18 cellular contexts compared by ENCODE assay signal in genomic region chr4:143555676-143556075, GRCh38. TPM values are rescaled to one million over a fixed set of nuclear protein-coding genes. Genes with fewer than 3 reads are reported as not detected.
A peak's percentile ranks its signal among the peaks of the same experiment; 100 is the strongest.
DNase-seq lines count a peak whose midpoint lies in the region; ATAC-seq, FAIRE-seq and TF ChIP-seq lines count a peak whose summit lies in the region.
"Had no signal": no experiment of that assay in that cellular context is flagged by ENCODE, and none has a peak within 500 bp of the region (broad histone marks: within the 10 kb centered on the region; RNA-seq: fewer than 3 reads in every experiment).

No MANE protein-coding gene starts in this region.

- H2BK12ac ChIP-seq in trophoblast cell (ENCODE audit: low read length) = no peak overlapping the region

- CTCF ChIA-PET in IMR-90 (lab: Yijun Ruan, JAX) (interaction anchor here (0.6 kb wide), 1 partner anchor 196 kb away, joined by 3 read pairs; no protein-coding TSS in a partner anchor), mammary epithelial cell (lab: Charles Lee; ENCODE audit: low non-redundant PET) (no interaction called here)

- intact Hi-C loops in IMR-90 (cut with micrococcal nuclease) (no loop called here), mammary epithelial cell (cut with micrococcal nuclease) (loop anchor here (10.0 kb wide), 1 partner anchor 349 kb away; the partner anchor contains the start of gene GYPE)

- ATAC-seq in IMR-90 (ENCODE audit: low read depth) (no peak), GM19463 (IDR thresholded peaks at IDR 0.05; ENCODE audit: unreplicated experiment) (no peak)

- POLR2A ChIA-PET in IMR-90 (lab: Charles Lee; ENCODE audit: unreplicated experiment) = no interaction called here

- H3K18ac ChIP-seq in IMR-90 (ENCODE audit: low read depth, low read length) = no peak overlapping the region
- no peak overlapping the region for H3K18ac ChIP-seq in trophoblast cell (ENCODE audit: low read length)

- H2AK9ac ChIP-seq in IMR-90 (replicated peaks; ENCODE audit: low read depth, low read length, poor library complexity) = no peak overlapping the region

- H3K79me2 ChIP-seq in mammary epithelial cell (ENCODE audit: insufficient read depth, low read length) (peaks cover 2% of the 10 kb centered on the region), trophoblast cell (ENCODE audit: control insufficient read depth, insufficient read depth, low read length, poor library complexity) (no peaks in the 10 kb centered on the region)

- H3K27ac ChIP-seq in IMR-90 (ENCODE audit: insufficient read depth, low read length) = no peak overlapping the region
- no peak overlapping the region for H3K27ac ChIP-seq in mammary epithelial cell (ENCODE audit: insufficient read depth, low read depth, low read length)
- H3K27ac ChIP-seq in trophoblast cell (ENCODE audit: low read depth, low read length) = no peak overlapping the region
- H3K27ac ChIP-seq: BLaER1 treated with 17β-estradiol and CSF1 and Interleukin-3, amounts not matched to agents 10 nM and 100 nM; GM23248; HL-60; PC-9 had no signal

- H3K9ac ChIP-seq in IMR-90 (ENCODE audit: low read depth, low read length) (no peak overlapping the region), mammary epithelial cell (ENCODE audit: insufficient read depth, low read length) (no peak overlapping the region), trophoblast cell (ENCODE audit: low read length) (no peak overlapping the region)
- H3K9ac ChIP-seq: BLaER1 treated with 17β-estradiol and CSF1 and Interleukin-3, amounts not matched to agents 10 nM and 100 nM; GM23248 had no signal

- peaks cover 7% of the 10 kb centered on the region for H3K36me3 ChIP-seq in IMR-90 (ENCODE audit: control insufficient read depth, insufficient read depth, low read length)
- peaks cover 12% of the 10 kb centered on the region for H3K36me3 ChIP-seq in mammary epithelial cell (ENCODE audit: insufficient read depth, low read length)
- H3K36me3 ChIP-seq in trophoblast cell (ENCODE audit: control insufficient read depth in 1 of 2, insufficient read depth in 2 of 2, low read length in 2 of 2) = no peaks in the 10 kb centered on the region

- H3K27me3 ChIP-seq in IMR-90 (ENCODE audit: control insufficient read depth, insufficient read depth, low read length) (no peaks in the 10 kb centered on the region), mammary epithelial cell (ENCODE audit: insufficient read depth, low read length) (no peaks in the 10 kb centered on the region), trophoblast cell (ENCODE audit: insufficient read depth, low read length) (no peaks in the 10 kb centered on the region)
- H3K27me3 ChIP-seq: BLaER1 treated with 17β-estradiol and CSF1 and Interleukin-3, amounts not matched to agents 10 nM and 100 nM had no signal

- DNase-seq in IMR-90 (peak; percentile 5), mammary epithelial cell (peak; percentile 8), fibroblast of villous mesenchyme (ENCODE audit: low read depth) (peak; percentile 27), trophoblast cell (peak; percentile 78 to 96), NCI-H82 (lab: John Stamatoyannopoulos, UW) (no peak), GM12892 (ENCODE audit: insufficient read length) (no peak), C1 segment of cervical spinal cord (lab: John Stamatoyannopoulos, UW) (no peak)
- DNase-seq: DMS79 treated with DMSO at 0.1 percent for 48 hours, GM23248, NCI-H1436, NCI-H2081 treated with DMSO at 0.1 percent for 48 hours, NCI-H510A, PC-9 had no signal

- no peak for TF ChIP-seq POLR2A in IMR-90 (IDR thresholded peaks at IDR 0.05; ENCODE audit: low read depth, low read length)
- TF ChIP-seq POLR2A in GM12892 (IDR thresholded peaks at IDR 0.05; ENCODE audit: low read depth, low read length) = no peak

- H3K79me1 ChIP-seq in IMR-90 (ENCODE audit: low read depth in 1 of 2, low read length in 2 of 2) (0 out of 4 replicates have a peak, but pooled peaks cover under 1 to 3% of the 10 kb centered on the region in 2 experiments), trophoblast cell (ENCODE audit: low read length) (no peaks in the 10 kb centered on the region)

- H3K23ac ChIP-seq in IMR-90 (ENCODE audit: low read depth, low read length) (no peak overlapping the region), trophoblast cell (ENCODE audit: low read length) (no peak overlapping the region)

- H2BK120ac ChIP-seq in IMR-90 (ENCODE audit: low read depth, low read length) (no peak overlapping the region), trophoblast cell (ENCODE audit: insufficient read depth, low read length, poor library complexity) (no peak overlapping the region)

- H2AFZ ChIP-seq in IMR-90 (replicated peaks; ENCODE audit: low read length, poor library complexity) (no peak overlapping the region), mammary epithelial cell (ENCODE audit: low read depth, low read length) (no peak overlapping the region), trophoblast cell (ENCODE audit: insufficient read depth, low read length, poor library complexity) (no peak overlapping the region)
- H2AFZ ChIP-seq: GM23248, PC-9 had no signal

- H3K4me3 ChIP-seq in IMR-90 (ENCODE audit: insufficient read depth, low read depth, low read length) (no peak overlapping the region), mammary epithelial cell (replicated peaks in 1 of 3; ENCODE audit: insufficient read depth in 1 of 3, low read depth in 2 of 3, low read length in 3 of 3) (no peak overlapping the region), fibroblast of villous mesenchyme (ENCODE audit: low read depth, low read length) (no peak overlapping the region), trophoblast cell (ENCODE audit: low read depth, low read length) (no peak overlapping the region)
- H3K4me3 ChIP-seq: BLaER1 treated with 17β-estradiol and CSF1 and Interleukin-3, amounts not matched to agents 10 nM and 100 nM; GM23248; PC-9 had no signal

- no peak overlapping the region for H4K91ac ChIP-seq in IMR-90 (ENCODE audit: insufficient read depth, low read depth, low read length)
- no peak overlapping the region for H4K91ac ChIP-seq in trophoblast cell (ENCODE audit: low read depth, low read length)

- H3K14ac ChIP-seq in IMR-90 (replicated peaks; ENCODE audit: low read depth, low read length) (no peak overlapping the region), trophoblast cell (ENCODE audit: low read length) (no peak overlapping the region)

- H2AK5ac ChIP-seq in IMR-90 (ENCODE audit: low read depth, low read length) (no peak overlapping the region), trophoblast cell (ENCODE audit: low read length) (no peak overlapping the region)

- H4K20me1 ChIP-seq in IMR-90 (ENCODE audit: insufficient read depth, low read length) (no peaks in the 10 kb centered on the region), mammary epithelial cell (ENCODE audit: insufficient read depth, low read length) (no peaks in the 10 kb centered on the region)

- H3K4me2 ChIP-seq in IMR-90 (ENCODE audit: low read depth, low read length) (no peak overlapping the region), mammary epithelial cell (ENCODE audit: insufficient read depth, low read depth, low read length) (no peak overlapping the region), trophoblast cell (ENCODE audit: low read length) (no peak overlapping the region)
- H3K4me2 ChIP-seq: BLaER1 treated with 17β-estradiol and CSF1 and Interleukin-3, amounts not matched to agents 10 nM and 100 nM; PC-9 had no signal

- H4K12ac ChIP-seq in trophoblast cell (ENCODE audit: low read depth, low read length) = no peak overlapping the region

- no peak for TF ChIP-seq CTCF in IMR-90 (conservative IDR thresholded peaks at IDR 0.05; ENCODE audit: low read depth, low read length)
- TF ChIP-seq CTCF in mammary epithelial cell (conservative IDR thresholded peaks at IDR 0.05 in 1 of 2, IDR thresholded peaks at IDR 0.05 in 1 of 2; ENCODE audit: extremely low read depth in 1 of 2, insufficient read depth in 1 of 2, low read depth in 1 of 2, low read length in 2 of 2) = no peak
- TF ChIP-seq CTCF in fibroblast of villous mesenchyme (IDR thresholded peaks at IDR 0.05; ENCODE audit: insufficient read depth, low read depth, low read length) = no peak

- no peak overlapping the region for H4K5ac ChIP-seq in IMR-90 (ENCODE audit: low read depth, low read length)

- H2BK20ac ChIP-seq in IMR-90 (ENCODE audit: low read depth, low read length) = no peak overlapping the region

- 100% methylated on average over 1 of the region's 5 CpGs; no CpG with 5 or more reads in 1 of the 2 experiments for WGBS in IMR-90 (ENCODE audit: extremely low coverage in 2 of 2, insufficient read length in 1 of 2), 2 experiments
- WGBS in mammary epithelial cell (ENCODE audit: low coverage, missing lambda C conversion rate) = 56% methylated on average over 5 of the region's 5 CpGs
- WGBS in trophoblast cell (ENCODE audit: extremely low coverage, insufficient coverage, insufficient read length) = no CpG with 5 or more reads among the region's 5 CpGs

- H3K9me1 ChIP-seq in IMR-90 (ENCODE audit: insufficient read depth, low read length) = peaks cover 5% of the 10 kb centered on the region

- BruUV-seq in IMR-90 (replicated peaks; lab: Mats Ljungman, UMichigan) = no TSS peak
- no TSS peak for BruUV-seq in mammary epithelial cell (replicated peaks; lab: Mats Ljungman, UMichigan)

- dilution Hi-C loops in IMR-90 (cut with HindIII; ENCODE audit: low sequenced_read_pairs, unreplicated experiment) = no loop called here
- dilution Hi-C loops in mammary epithelial cell (cut with HindIII; ENCODE audit: low sequenced_read_pairs) = no loop called here

- TF ChIP-seq RAD21 in IMR-90 (IDR thresholded peaks at IDR 0.05; ENCODE audit: low read length) = no peak

- H3K4me1 ChIP-seq in IMR-90 (ENCODE audit: control insufficient read depth, insufficient read depth, low read length) (no peaks in the 10 kb centered on the region), mammary epithelial cell (ENCODE audit: insufficient read depth, low read length) (peaks cover 8% of the 10 kb centered on the region), trophoblast cell (ENCODE audit: control insufficient read depth in 1 of 2, insufficient read depth in 2 of 2, low read length in 2 of 2) (no peaks in the 10 kb centered on the region)
- H3K4me1 ChIP-seq: BLaER1 treated with 17β-estradiol and CSF1 and Interleukin-3, amounts not matched to agents 10 nM and 100 nM had no signal

- H2BK15ac ChIP-seq in IMR-90 (ENCODE audit: low read depth, low read length) = no peak overlapping the region

- H2BK5ac ChIP-seq in IMR-90 (ENCODE audit: low read depth, low read length, poor library complexity, severe bottlenecking) = no peak overlapping the region
- H2BK5ac ChIP-seq in trophoblast cell (ENCODE audit: low read depth, low read length, poor library complexity) = no peak overlapping the region

- H3K4ac ChIP-seq in IMR-90 (ENCODE audit: low read depth, low read length) (no peak overlapping the region), trophoblast cell (ENCODE audit: low read depth, low read length) (no peak overlapping the region)

- H3K9me3 ChIP-seq in IMR-90 (ENCODE audit: control insufficient read depth, insufficient read depth, low read length) (no peaks in the 10 kb centered on the region), mammary epithelial cell (replicated peaks; ENCODE audit: insufficient read depth, low read length) (no peaks in the 10 kb centered on the region), trophoblast cell (ENCODE audit: insufficient read depth, low read depth, low read length) (no peaks in the 10 kb centered on the region)

- in situ Hi-C loops in IMR-90 (cut with MboI; ENCODE audit: low sequenced_read_pairs) = no loop called here
- in situ Hi-C loops in mammary epithelial cell (cut with MboI; ENCODE audit: low sequenced_read_pairs in 2 of 2) = no loop called here

- no peak for FAIRE-seq in GM12892 (lab: Jason Lieb, UNC)
- FAIRE-seq: A204.1, HTR-8/SVneo had no signal

- H4K8ac ChIP-seq in IMR-90 (ENCODE audit: low read depth in 2 of 2, low read length in 2 of 2) (no peak overlapping the region), trophoblast cell (ENCODE audit: low read depth, low read length) (no peak overlapping the region)

- no peak overlapping the region for H3K56ac ChIP-seq in IMR-90 (ENCODE audit: extremely low read depth, insufficient read depth, low read length)

RNA-seq across cellular contexts. Expression of gene SMARCA5, which starts 42.2 kb away (rescaled TPM):
- total RNA-seq in IMR-90 (2012; rRNA removed) (14.7 and 28.6 TPM in 2 replicates), mammary epithelial cell (10 to 100 TPM; 32.2 to 36.4 TPM), fibroblast of villous mesenchyme (50.6 and 73.8 TPM in 2 replicates)
- polyA plus RNA-seq in IMR-90 (2012; rRNA removed) (8.6 and 11.5 TPM in 2 replicates), mammary epithelial cell (11.8 TPM)
- polyA plus RNA-seq in IMR-90 (2012; cell fraction: cytosol; rRNA removed) = 2.9 and 3.6 TPM in 2 replicates
- polyA plus RNA-seq in IMR-90 (2012; cell fraction: nucleus; rRNA removed; ENCODE audit: low replicate concordance) = 4.7 and 9.8 TPM in 2 replicates
- polyA minus RNA-seq in mammary epithelial cell = 26.7 TPM
- 61.0 and 62.1 TPM in 2 replicates for polyA plus RNA-seq in trophoblast cell (2013)
- 40.8 TPM for polyA plus RNA-seq in GM12892 (2012; ENCODE audit: missing spikeins)

Comparison
In these comparisons a context has a peak if more than half of its experiments do, and no peak if none do; other contexts are left out.
1. DNase-seq: peak in IMR-90 (single experiment), mammary epithelial cell (single experiment), fibroblast of villous mesenchyme (single experiment) and trophoblast cell (2 of 2); none in NCI-H82 (single experiment), GM12892 (single experiment) and C1 segment of cervical spinal cord (0 of 14).